Comparison of ENCODE assay signal across 9 cellular contexts in the genomic region with DNA sequence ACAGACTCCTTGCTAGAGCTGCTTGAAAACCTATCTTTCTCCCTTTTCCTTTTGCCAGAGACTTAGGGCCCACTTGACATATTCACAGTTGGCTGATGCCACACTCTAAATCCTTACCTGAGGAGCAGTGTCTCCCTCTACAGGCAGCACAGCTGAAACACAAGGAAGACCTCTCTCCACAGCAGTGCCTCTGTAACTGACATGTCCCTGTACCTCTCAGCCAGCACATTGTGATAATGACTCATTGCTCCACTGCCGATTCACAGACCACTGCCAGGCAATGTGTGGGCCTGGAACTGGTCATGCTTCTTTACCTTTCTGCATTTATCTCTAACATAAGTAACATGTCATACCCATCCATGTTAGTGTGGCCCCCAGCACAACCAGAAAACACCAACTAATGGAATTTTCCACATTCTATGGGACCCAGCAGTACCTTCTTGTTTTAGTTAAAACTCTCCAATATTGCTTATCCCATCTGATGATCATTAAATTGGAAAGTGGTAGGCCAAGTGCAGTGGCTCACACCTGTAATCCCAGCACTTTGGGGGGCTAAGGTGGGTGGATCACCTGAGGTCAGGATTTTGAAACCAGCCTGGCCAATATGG. TPM values are rescaled to one million over a fixed set of nuclear protein-coding genes. Genes with fewer than 3 reads are reported as not detected.
A peak's percentile ranks its signal among the peaks of the same experiment; 100 is the strongest.
DNase-seq lines count a peak whose midpoint lies in the region; ATAC-seq, FAIRE-seq and TF ChIP-seq lines count a peak whose summit lies in the region.
"Had no signal": no experiment of that assay in that cellular context is flagged by ENCODE, and none has a peak within 500 bp of the region (broad histone marks: within the 10 kb centered on the region; RNA-seq: fewer than 3 reads in every experiment).

No MANE protein-coding gene starts in this region.

- H3K9me3 ChIP-seq in SJSA1 (replicated peaks) (no peaks in the 10 kb centered on the region), GM12878 (replicated peaks; ENCODE audit: control insufficient read depth, insufficient read depth, low read length) (no peaks in the 10 kb centered on the region)

- CTCF ChIA-PET in GM12878 (lab: Yijun Ruan, JAX): interaction anchor here (0.7 to 10.8 kb wide), 24 partner anchors 11 to 340 kb away, joined by 3 to 96 read pairs (median 4); no protein-coding TSS in a partner anchor

- BruUV-seq in GM12878 (replicated peaks; lab: Mats Ljungman, UMichigan): no TSS peak

- H3K79me2 ChIP-seq in GM12878 (ENCODE audit: control insufficient read depth, insufficient read depth, low read length): no peaks in the 10 kb centered on the region

- no peak overlapping the region for H3K4me2 ChIP-seq in GM12878 (ENCODE audit: control insufficient read depth, insufficient read depth)

- TF ChIP-seq CTCF in GM12878 (IDR thresholded peaks at IDR 0.05 in 2 of 3, conservative IDR thresholded peaks at IDR 0.05 in 1 of 3; ENCODE audit: control insufficient read depth in 2 of 3, extremely low read depth in 1 of 3, insufficient read depth in 1 of 3, low read depth in 3 of 3, low read length in 3 of 3) (peak; percentile 77 to 79 (median 77)), kidney epithelial cell (IDR thresholded peaks at IDR 0.05; ENCODE audit: insufficient read depth, low read length, poor library complexity, severe bottlenecking) (peak; percentile 86)

- intact Hi-C loops in GM12878 (cut with micrococcal nuclease; ENCODE audit: unreplicated experiment): loop anchor here (1.0 kb wide), 2 partner anchors 168 to 210 kb away; no protein-coding TSS in a partner anchor

- H4K20me1 ChIP-seq in GM12878 (ENCODE audit: control insufficient read depth, insufficient read depth): no peaks in the 10 kb centered on the region

- no peak overlapping the region; the same call in 1 of the 2 replicates for H2AFZ ChIP-seq in GM12878 (ENCODE audit: control insufficient read depth, low read depth, low read length)

- H3K4me3 ChIP-seq in SJSA1: no peak overlapping the region
- no peak overlapping the region for H3K4me3 ChIP-seq in GM12878
- no peak overlapping the region for H3K4me3 ChIP-seq in kidney epithelial cell (ENCODE audit: low read depth, low read length)
- H3K4me3 ChIP-seq: skin epidermis had no signal

- DNase-seq in AG08396 (ENCODE audit: low spot score) (peak; percentile 61), GM18507 (ENCODE audit: extremely low spot score, insufficient read length, low read depth) (peak; percentile 25), NCI-H1092 (lab: John Stamatoyannopoulos, UW) (peak; percentile 50), SJSA1 (ENCODE audit: low read depth in 1 of 2, low spot score in 2 of 2) (peak; percentile 21 to 51), GM12878 (ENCODE audit: low read depth, low spot score) (peak; percentile 48), kidney epithelial cell (ENCODE audit: low read depth) (peak; percentile 90)
- peak; percentile 56 to 70 for DNase-seq in stimulated activated CD8-positive, alpha-beta memory T cell treated with anti-CD3 and anti-CD28 coated beads, Interleukin-15, amount 100 ng/mL, for 48 hours (ENCODE audit: low read depth in 2 of 2)

- RAD21 ChIA-PET in GM12878 (lab: Charles Lee; ENCODE audit: unreplicated experiment): interaction anchor here (0.8 to 3.3 kb wide), 7 partner anchors 11 to 177 kb away, joined by 3 to 25 read pairs (median 4); no protein-coding TSS in a partner anchor

- SMC1A ChIA-PET in GM12878 (lab: Charles Lee; ENCODE audit: uncharacterized antibody, unreplicated experiment): interaction anchor here (1.1 to 4.0 kb wide), 5 partner anchors 9 to 190 kb away, joined by 3 to 27 read pairs (median 10); no protein-coding TSS in a partner anchor

- ATAC-seq in HG02852 (IDR thresholded peaks at IDR 0.05; ENCODE audit: unreplicated experiment) (peak; percentile 98), GM12878 (peak; percentile 97)

- TF ChIP-seq POLR2A in GM12878 (IDR thresholded peaks at IDR 0.05; ENCODE audit: low read depth, low read length): no peak

- TF ChIP-seq EP300 in GM12878 (IDR thresholded peaks at IDR 0.05; ENCODE audit: borderline replicate concordance in 1 of 2, control insufficient read depth in 1 of 2, low read depth in 2 of 2, low read length in 2 of 2): no peak

- POLR2A ChIA-PET in GM12878 (lab: Charles Lee): interaction anchor here (0.9 kb wide), 1 partner anchor 11 kb away, joined by 3 read pairs; no protein-coding TSS in a partner anchor

- H3K27me3 ChIP-seq in SJSA1 (replicated peaks) (no peaks in the 10 kb centered on the region), GM12878 (replicated peaks in 1 of 2; ENCODE audit: control insufficient read depth in 2 of 2, insufficient read depth in 2 of 2, low read length in 1 of 2) (no peaks in the 10 kb centered on the region), kidney epithelial cell (ENCODE audit: control insufficient read depth, insufficient read depth, low read length) (no peaks in the 10 kb centered on the region)

- in situ Hi-C loops in GM12878 (cut with MboI): loop anchor here (5.0 kb wide), 1 partner anchor 207 kb away; a partner anchor contains a TSS

- FAIRE-seq in GM18507 (lab: Jason Lieb, UNC) (peak; percentile 70), GM12878 (lab: Jason Lieb, UNC) (peak; percentile 78)

- TF ChIP-seq RAD21 in GM12878 (IDR thresholded peaks at IDR 0.05; ENCODE audit: insufficient read depth, low read depth, low read length): peak; percentile 89

- WGBS in GM12878 (ENCODE audit: insufficient coverage, insufficient replicate concordance, low lambda C conversion rate, missing lambda C conversion rate): 0% methylated on average over 1 of the region's 1 CpG

- H3K4me1 ChIP-seq in SJSA1 (replicated peaks): no peaks in the 10 kb centered on the region; the same call in 1 of the 2 replicates
- H3K4me1 ChIP-seq in GM12878 (ENCODE audit: control insufficient read depth, insufficient read depth, low read length): 0 out of 2 replicates have a peak, but pooled peaks cover 2% of the 10 kb centered on the region

- H3K27ac ChIP-seq in SJSA1 (no peak overlapping the region), GM12878 (ENCODE audit: control insufficient read depth, insufficient read depth) (no peak overlapping the region)

- H3K36me3 ChIP-seq in SJSA1: no peaks in the 10 kb centered on the region
- H3K36me3 ChIP-seq in GM12878 (ENCODE audit: control insufficient read depth in 2 of 2, insufficient read depth in 2 of 2, low read length in 1 of 2): no peaks in the 10 kb centered on the region
- no peaks in the 10 kb centered on the region for H3K36me3 ChIP-seq in kidney epithelial cell (ENCODE audit: control insufficient read depth, insufficient read depth, low read length)

- H3K9ac ChIP-seq in GM12878 (ENCODE audit: control insufficient read depth, insufficient read depth, low read length): no peak overlapping the region

TF ChIP-seq in GM12878, 131 proteins besides CTCF, POLR2A, EP300 and RAD21 (continues in another document):
- TF ChIP-seq, protein P1, sequence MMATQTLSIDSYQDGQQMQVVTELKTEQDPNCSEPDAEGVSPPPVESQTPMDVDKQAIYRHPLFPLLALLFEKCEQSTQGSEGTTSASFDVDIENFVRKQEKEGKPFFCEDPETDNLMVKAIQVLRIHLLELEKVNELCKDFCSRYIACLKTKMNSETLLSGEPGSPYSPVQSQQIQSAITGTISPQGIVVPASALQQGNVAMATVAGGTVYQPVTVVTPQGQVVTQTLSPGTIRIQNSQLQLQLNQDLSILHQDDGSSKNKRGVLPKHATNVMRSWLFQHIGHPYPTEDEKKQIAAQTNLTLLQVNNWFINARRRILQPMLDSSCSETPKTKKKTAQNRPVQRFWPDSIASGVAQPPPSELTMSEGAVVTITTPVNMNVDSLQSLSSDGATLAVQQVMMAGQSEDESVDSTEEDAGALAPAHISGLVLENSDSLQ (IDR thresholded peaks at IDR 0.05): peak; percentile 60
- TF ChIP-seq CHD2 (IDR thresholded peaks at IDR 0.05; ENCODE audit: borderline replicate concordance, low read depth, low read length) (0 out of 2 replicates have a peak, but pooled peaks have one; percentile 19), BRCA1 (IDR thresholded peaks at IDR 0.05; ENCODE audit: low read depth, low read length) (no peak), SMC3 (IDR thresholded peaks at IDR 0.05; ENCODE audit: borderline replicate concordance, low read length) (peak; percentile 66), LARP7 (IDR thresholded peaks at IDR 0.05) (no peak), SPI1 (IDR thresholded peaks at IDR 0.05; ENCODE audit: borderline replicate concordance, insufficient read depth, low read depth, low read length) (no peak), YY1 (IDR thresholded peaks at IDR 0.05; ENCODE audit: low read depth, low read length) (peak; percentile 62; the same call in 1 of the 2 replicates), NR2C1 (IDR thresholded peaks at IDR 0.05) (no peak), POU2F2 (IDR thresholded peaks at IDR 0.05; ENCODE audit: borderline replicate concordance, low read depth, low read length) (no peak), PAX5 (IDR thresholded peaks at IDR 0.05; ENCODE audit: borderline replicate concordance, low read depth, low read length) (peak; percentile 26; the same call in 1 of the 2 replicates)

RNA-seq across cellular contexts. Expression of a gene that starts 56.5 kb away (rescaled TPM):
- total RNA-seq in SJSA1 (2014; rRNA removed; shearing (Covaris generic)): 24.5 and 39.9 TPM in 2 replicates
- 23.7 and 27.5 TPM in 2 replicates for total RNA-seq in GM12878 (2013; cell fraction: nucleolus; rRNA removed)
- total RNA-seq in GM12878 (2014; rRNA removed): 15.9 and 17.6 TPM in 2 replicates
- total RNA-seq in GM12878 (2014; rRNA removed; fragmentation: Illumina TruSeq; extraction: Trizol): 14.2 and 16.4 TPM in 2 replicates
- total RNA-seq in GM12878 (2021): 23.7 and 26.8 TPM in 2 replicates
- 7.1 TPM for polyA plus RNA-seq in GM12878 (2011; ENCODE audit: low read depth)
- polyA plus RNA-seq in GM12878 (2011; rRNA removed): 19.7 and 28.7 TPM in 2 replicates
- 14.9 and 20.2 TPM in 2 replicates for polyA plus RNA-seq in GM12878 (2011; cell fraction: cytosol; rRNA removed)
- 9.4 and 12.6 TPM in 2 replicates for polyA plus RNA-seq in GM12878 (2011; cell fraction: nucleus; rRNA removed)
- polyA plus RNA-seq in GM12878 (2012): 10.3 and 13.0 TPM in 2 replicates
- polyA plus RNA-seq in GM12878 (2014; fragmentation: Illumina TruSeq; extraction: Trizol): 15.6 and 19.8 TPM in 2 replicates
- 1 to 10 TPM; 3.5 to 5.1 TPM for polyA plus RNA-seq in GM12878 (2014; fragmentation: Nextera tagmentation; extraction: Ambion mirVana)
- polyA plus RNA-seq in GM12878 (2014; rRNA removed): 17.9 and 18.5 TPM in 2 replicates
- polyA plus RNA-seq in GM12878 (2016; fragmentation: Nextera tagmentation; extraction: Ambion mirVana): 1 to 10 TPM; 2.5 to 2.9 TPM
- 43.7 and 75.0 TPM in 2 replicates for polyA minus RNA-seq in GM12878 (2011; rRNA and poly(A)+ RNA removed)
- 19.8 and 26.3 TPM in 2 replicates for polyA minus RNA-seq in GM12878 (2011; cell fraction: cytosol; rRNA and poly(A)+ RNA removed)
- 7.3 and 11.6 TPM in 2 replicates for polyA minus RNA-seq in GM12878 (2011; cell fraction: nucleus; rRNA and poly(A)+ RNA removed)
- total RNA-seq in kidney epithelial cell: 24.7 and 31.9 TPM in 2 replicates

Comparison
In these comparisons a context has a peak if more than half of its experiments do, and no peak if none do; other contexts are left out.
1. DNase-seq: peak in every context shown above with its lines; median percentile 90 in kidney epithelial cell; 63 in stimulated activated CD8-positive, alpha-beta memory T cell treated with anti-CD3 and anti-CD28 coated beads, Interleukin-15, amount 100 ng/mL, for 48 hours; 61 in AG08396; 50 in NCI-H1092; 48 in GM12878; 36 in SJSA1; 25 in GM18507.